In the genomic region with DNA sequence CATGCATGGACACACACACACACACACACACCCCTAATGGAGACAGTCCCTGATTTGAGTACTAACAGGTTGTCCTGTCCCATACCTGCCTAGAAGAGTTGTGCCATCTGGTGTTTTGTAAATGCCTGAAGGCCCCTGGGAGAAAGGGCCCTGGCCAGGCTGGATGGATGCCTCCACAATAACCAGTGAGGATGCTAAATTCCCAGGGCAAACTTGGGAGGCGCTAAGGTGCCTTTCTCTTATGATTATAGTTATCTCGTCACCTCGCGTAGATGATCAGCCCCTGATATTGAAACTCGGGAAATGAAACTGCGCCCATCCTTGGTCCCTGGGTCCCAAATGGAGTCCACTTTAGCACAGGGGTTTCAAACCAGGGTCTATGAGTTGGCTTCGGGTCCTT, we compare ENCODE assay signal across 2 cellular contexts.
TF ChIP-seq lines count a peak whose summit lies in the region.

No MANE protein-coding gene starts in this region.

TF ChIP-seq in IMR-90, 13 proteins besides CTCF, POLR2A, EP300 and RAD21:
- TF ChIP-seq MAFK (IDR thresholded peaks at IDR 0.05; ENCODE audit: low read depth, low read length) (no peak), RFX5 (IDR thresholded peaks at IDR 0.05; ENCODE audit: low read depth, low read length) (no peak), CEBPB (IDR thresholded peaks at IDR 0.05; ENCODE audit: low read depth, low read length) (no peak), RCOR1 (IDR thresholded peaks at IDR 0.05; ENCODE audit: insufficient replicate concordance, low read length) (no peak), SMC3 (IDR thresholded peaks at IDR 0.05; ENCODE audit: low read depth, low read length) (no peak), BHLHE40 (IDR thresholded peaks at IDR 0.05; ENCODE audit: low read depth, low read length) (no peak), NFE2L2 (IDR thresholded peaks at IDR 0.05; ENCODE audit: low read depth, low read length) (no peak), MAZ (IDR thresholded peaks at IDR 0.05; ENCODE audit: borderline replicate concordance, low read depth, low read length) (no peak), CHD1 (IDR thresholded peaks at IDR 0.05; ENCODE audit: low read depth, low read length) (no peak), FOS (IDR thresholded peaks at IDR 0.05; ENCODE audit: low read depth, low read length) (no peak), MXI1 (IDR thresholded peaks at IDR 0.05; ENCODE audit: borderline replicate concordance, low read depth, low read length) (no peak)
- TF ChIP-seq, protein P1, sequence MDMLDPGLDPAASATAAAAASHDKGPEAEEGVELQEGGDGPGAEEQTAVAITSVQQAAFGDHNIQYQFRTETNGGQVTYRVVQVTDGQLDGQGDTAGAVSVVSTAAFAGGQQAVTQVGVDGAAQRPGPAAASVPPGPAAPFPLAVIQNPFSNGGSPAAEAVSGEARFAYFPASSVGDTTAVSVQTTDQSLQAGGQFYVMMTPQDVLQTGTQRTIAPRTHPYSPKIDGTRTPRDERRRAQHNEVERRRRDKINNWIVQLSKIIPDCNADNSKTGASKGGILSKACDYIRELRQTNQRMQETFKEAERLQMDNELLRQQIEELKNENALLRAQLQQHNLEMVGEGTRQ (IDR thresholded peaks at IDR 0.05; ENCODE audit: low read depth, low read length) = no peak
- TF ChIP-seq, protein P2, sequence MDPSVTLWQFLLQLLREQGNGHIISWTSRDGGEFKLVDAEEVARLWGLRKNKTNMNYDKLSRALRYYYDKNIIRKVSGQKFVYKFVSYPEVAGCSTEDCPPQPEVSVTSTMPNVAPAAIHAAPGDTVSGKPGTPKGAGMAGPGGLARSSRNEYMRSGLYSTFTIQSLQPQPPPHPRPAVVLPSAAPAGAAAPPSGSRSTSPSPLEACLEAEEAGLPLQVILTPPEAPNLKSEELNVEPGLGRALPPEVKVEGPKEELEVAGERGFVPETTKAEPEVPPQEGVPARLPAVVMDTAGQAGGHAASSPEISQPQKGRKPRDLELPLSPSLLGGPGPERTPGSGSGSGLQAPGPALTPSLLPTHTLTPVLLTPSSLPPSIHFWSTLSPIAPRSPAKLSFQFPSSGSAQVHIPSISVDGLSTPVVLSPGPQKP (IDR thresholded peaks at IDR 0.05; ENCODE audit: borderline replicate concordance, low read depth, low read length) = no peak

TF ChIP-seq in H1, 55 proteins besides CTCF, POLR2A, EP300 and RAD21:
- TF ChIP-seq GABPA (IDR thresholded peaks at IDR 0.05; ENCODE audit: borderline replicate concordance, insufficient read depth, low read length) = no peak
- TF ChIP-seq EZH2 (IDR thresholded peaks at IDR 0.05; ENCODE audit: low read depth, low read length, severe bottlenecking) = no peak
- no peak for TF ChIP-seq ASH2L (IDR thresholded peaks at IDR 0.05; ENCODE audit: low read length)
- no peak for TF ChIP-seq TBP (IDR thresholded peaks at IDR 0.05; ENCODE audit: low read depth, low read length)
- TF ChIP-seq, protein P3, sequence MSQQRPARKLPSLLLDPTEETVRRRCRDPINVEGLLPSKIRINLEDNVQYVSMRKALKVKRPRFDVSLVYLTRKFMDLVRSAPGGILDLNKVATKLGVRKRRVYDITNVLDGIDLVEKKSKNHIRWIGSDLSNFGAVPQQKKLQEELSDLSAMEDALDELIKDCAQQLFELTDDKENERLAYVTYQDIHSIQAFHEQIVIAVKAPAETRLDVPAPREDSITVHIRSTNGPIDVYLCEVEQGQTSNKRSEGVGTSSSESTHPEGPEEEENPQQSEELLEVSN (IDR thresholded peaks at IDR 0.05) = no peak
- no peak for TF ChIP-seq ZNF274 (IDR thresholded peaks at IDR 0.05; ENCODE audit: borderline replicate concordance, extremely low read depth, low read length)
- TF ChIP-seq KDM4A (IDR thresholded peaks at IDR 0.05; ENCODE audit: low read depth, low read length, severe bottlenecking) = no peak
